ENCODE assay signal across 11 cellular contexts in genomic region chr11:61978703-61979661, GRCh38. TPM values are rescaled to one million over a fixed set of nuclear protein-coding genes. Genes with fewer than 3 reads are reported as not detected.
DNase-seq lines count a peak whose midpoint lies in the region; ATAC-seq and TF ChIP-seq lines count a peak whose summit lies in the region.
"Had no signal": no experiment of that assay in that cellular context is flagged by ENCODE, and none has a peak within 500 bp of the region (broad histone marks: within the 10 kb centered on the region; RNA-seq: fewer than 3 reads in every experiment).

No MANE protein-coding gene starts in this region.

- no peak overlapping the region for H3K23ac ChIP-seq in IMR-90 (ENCODE audit: low read depth, low read length)

- no peaks in the 10 kb centered on the region for H3K9me3 ChIP-seq in IMR-90 (ENCODE audit: control insufficient read depth, insufficient read depth, low read length)
- H3K9me3 ChIP-seq in left lung: no peaks in the 10 kb centered on the region
- no peaks in the 10 kb centered on the region for H3K9me3 ChIP-seq in smooth muscle cell (replicated peaks; ENCODE audit: low read depth)

- H2BK120ac ChIP-seq in IMR-90 (ENCODE audit: low read depth, low read length): no peak overlapping the region

- no TSS peak for BruUV-seq in IMR-90 (replicated peaks; lab: Mats Ljungman, UMichigan)

- H2BK15ac ChIP-seq in IMR-90 (ENCODE audit: low read depth, low read length): no peak overlapping the region; the same call in 2 of the 3 replicates

- H4K91ac ChIP-seq in IMR-90 (ENCODE audit: insufficient read depth, low read depth, low read length): peak overlapping the region; percentile 40; the same call in 1 of the 2 replicates

- H2AK9ac ChIP-seq in IMR-90 (replicated peaks; ENCODE audit: low read depth, low read length, poor library complexity): no peak overlapping the region

- no peak overlapping the region for H4K8ac ChIP-seq in IMR-90 (ENCODE audit: low read depth in 2 of 2, low read length in 2 of 2)

- dilution Hi-C loops in IMR-90 (cut with HindIII; ENCODE audit: low sequenced_read_pairs, unreplicated experiment): no loop called here

- H4K20me1 ChIP-seq in IMR-90 (ENCODE audit: insufficient read depth, low read length) (no peaks in the 10 kb centered on the region), smooth muscle cell (ENCODE audit: low read depth) (no peaks in the 10 kb centered on the region)

- TF ChIP-seq POLR2A in IMR-90 (IDR thresholded peaks at IDR 0.05; ENCODE audit: low read depth, low read length): no peak

- no peak for TF ChIP-seq RAD21 in IMR-90 (IDR thresholded peaks at IDR 0.05; ENCODE audit: low read length)

- peaks cover 10% of the 10 kb centered on the region for H3K4me1 ChIP-seq in IMR-90 (ENCODE audit: control insufficient read depth, insufficient read depth, low read length)
- peaks cover 13 to 61% of the 10 kb centered on the region in 2 donors for H3K4me1 ChIP-seq in left lung
- H3K4me1 ChIP-seq in smooth muscle cell (ENCODE audit: low read depth): peaks cover 1% of the 10 kb centered on the region

- H3K27ac ChIP-seq in IMR-90 (ENCODE audit: insufficient read depth, low read length) (peak overlapping the region; percentile 53; the same call in 1 of the 2 replicates), left lung (peak overlapping the region; percentile 45 to 60), smooth muscle cell (ENCODE audit: low read depth) (peak overlapping the region; percentile 36)

- intact Hi-C loops in IMR-90 (cut with micrococcal nuclease): no loop called here
- intact Hi-C loops in left lung (cut with DNase I): no loop called here

- no peaks in the 10 kb centered on the region for H3K9me1 ChIP-seq in IMR-90 (ENCODE audit: insufficient read depth, low read length)

- H3K9ac ChIP-seq in IMR-90 (ENCODE audit: low read depth, low read length) (peak overlapping the region; percentile 12; the same call in 1 of the 2 replicates), smooth muscle cell (ENCODE audit: low read depth) (no peak overlapping the region)

- peaks cover 0 to under 1% of the 10 kb centered on the region in 2 experiments; a peak in 1 of 4 replicates for H3K79me1 ChIP-seq in IMR-90 (ENCODE audit: low read depth in 1 of 2, low read length in 2 of 2)

- H3K4me2 ChIP-seq in IMR-90 (ENCODE audit: low read depth, low read length) (no peak overlapping the region), smooth muscle cell (peak overlapping the region; percentile 39)

- H3K36me3 ChIP-seq in IMR-90 (ENCODE audit: control insufficient read depth, insufficient read depth, low read length): no peaks in the 10 kb centered on the region
- no peaks in the 10 kb centered on the region for H3K36me3 ChIP-seq in left lung
- H3K36me3 ChIP-seq in smooth muscle cell (ENCODE audit: low read depth): no peaks in the 10 kb centered on the region

- H2BK5ac ChIP-seq in IMR-90 (ENCODE audit: low read depth, low read length, poor library complexity, severe bottlenecking): no peak overlapping the region

- H3K56ac ChIP-seq in IMR-90 (ENCODE audit: extremely low read depth, insufficient read depth, low read length): no peak overlapping the region

- peak overlapping the region; percentile 19; the same call in 1 of the 2 replicates for H3K4ac ChIP-seq in IMR-90 (ENCODE audit: low read depth, low read length)

- peak overlapping the region; percentile 73 for H4K5ac ChIP-seq in IMR-90 (ENCODE audit: low read depth, low read length)

- in situ Hi-C loops in IMR-90 (cut with MboI; ENCODE audit: low sequenced_read_pairs): no loop called here
- in situ Hi-C loops in ACHN (cut with HindIII; ENCODE audit: low pct_ligation_motif_present, low pct_unique_long_range_greater_than_20kb, low sequenced_read_pairs): no loop called here

- H3F3A ChIP-seq in smooth muscle cell (ENCODE audit: low read depth): no peaks in the 10 kb centered on the region

- no peaks in the 10 kb centered on the region for H3K27me3 ChIP-seq in IMR-90 (ENCODE audit: control insufficient read depth, insufficient read depth, low read length)
- H3K27me3 ChIP-seq in left lung: no peaks in the 10 kb centered on the region
- H3K27me3 ChIP-seq in smooth muscle cell (ENCODE audit: low read depth): no peaks in the 10 kb centered on the region

- peak overlapping the region; percentile 6; the same call in 1 of the 2 replicates for H2BK20ac ChIP-seq in IMR-90 (ENCODE audit: low read depth, low read length)

- H2AFZ ChIP-seq in IMR-90 (replicated peaks; ENCODE audit: low read length, poor library complexity): no peak overlapping the region
- H2AFZ ChIP-seq in smooth muscle cell (ENCODE audit: low read depth): peak overlapping the region; percentile 24

- ATAC-seq in IMR-90 (ENCODE audit: low read depth) (peak; percentile 50; the same call in 1 of the 2 replicates), left lung (peak; percentile 42), GM18870 (IDR thresholded peaks at IDR 0.05; ENCODE audit: unreplicated experiment) (no peak), HG03097 (IDR thresholded peaks at IDR 0.05; ENCODE audit: low FRiP score, unreplicated experiment) (no peak)
- ATAC-seq: naive thymus-derived CD8-positive, alpha-beta T cell had no signal

- TF ChIP-seq CTCF in IMR-90 (conservative IDR thresholded peaks at IDR 0.05; ENCODE audit: low read depth, low read length): no peak
- no peak for TF ChIP-seq CTCF in choroid plexus epithelial cell (conservative IDR thresholded peaks at IDR 0.05; ENCODE audit: low read depth, low read length)
- no peak for TF ChIP-seq CTCF in left lung (IDR thresholded peaks at IDR 0.05)
- no peak for TF ChIP-seq CTCF in smooth muscle cell (IDR thresholded peaks at IDR 0.05; ENCODE audit: borderline replicate concordance, insufficient read depth, poor library complexity, severe bottlenecking)

- H3K79me2 ChIP-seq in smooth muscle cell (ENCODE audit: low read depth): no peaks in the 10 kb centered on the region

- 76% methylated on average over 6 of the region's 17 CpGs; no CpG with 5 or more reads in 1 of the 2 experiments for WGBS in IMR-90 (ENCODE audit: extremely low coverage in 2 of 2, insufficient read length in 1 of 2), 2 experiments
- WGBS in smooth muscle cell (ENCODE audit: low lambda C conversion rate): 78% methylated on average over 17 of the region's 17 CpGs

- CTCF ChIA-PET in IMR-90 (lab: Yijun Ruan, JAX): interaction anchor here (0.6 kb wide), 1 partner anchor 11 kb away, joined by 3 read pairs; no protein-coding TSS in a partner anchor

- no peak overlapping the region for H2AK5ac ChIP-seq in IMR-90 (ENCODE audit: low read depth, low read length)

- H3K4me3 ChIP-seq in IMR-90 (ENCODE audit: insufficient read depth, low read depth, low read length) (no peak overlapping the region), choroid plexus epithelial cell (ENCODE audit: low read depth, low read length) (no peak overlapping the region), left lung (no peak overlapping the region), smooth muscle cell (no peak overlapping the region)

- no peak overlapping the region for H3K14ac ChIP-seq in IMR-90 (replicated peaks; ENCODE audit: low read depth, low read length)

- POLR2A ChIA-PET in IMR-90 (lab: Charles Lee; ENCODE audit: unreplicated experiment): no interaction called here

- peak overlapping the region; percentile 7; the same call in 1 of the 2 replicates for H3K18ac ChIP-seq in IMR-90 (ENCODE audit: low read depth, low read length)

- DNase-seq in IMR-90 (no peak), choroid plexus epithelial cell (ENCODE audit: low read depth) (peak; percentile 72), left lung (peak in 1 of 2 donors; percentile 62), smooth muscle cell (lab: John Stamatoyannopoulos, UW; ENCODE audit: unreplicated experiment) (no peak), NCI-H187 treated with DMSO at 0.1 percent for 48 hours (lab: John Stamatoyannopoulos, UW) (no peak), ACHN (no peak)
- DNase-seq: activated CD4-positive, alpha-beta T cell treated with anti-CD3 and anti-CD28 coated beads, Interleukin-2, amount 50 U/mL, for 1 hour; activated naive CD8-positive, alpha-beta T cell treated with anti-CD3 and anti-CD28 coated beads for 36 hours had no signal

TF ChIP-seq in IMR-90, 13 proteins besides CTCF, POLR2A, EP300 and RAD21:
- TF ChIP-seq CEBPB (IDR thresholded peaks at IDR 0.05; ENCODE audit: low read depth, low read length): peak; percentile 69
- no peak for TF ChIP-seq SMC3 (IDR thresholded peaks at IDR 0.05; ENCODE audit: low read depth, low read length)
- no peak for TF ChIP-seq MAZ (IDR thresholded peaks at IDR 0.05; ENCODE audit: borderline replicate concordance, low read depth, low read length)
- no peak for TF ChIP-seq CHD1 (IDR thresholded peaks at IDR 0.05; ENCODE audit: low read depth, low read length)
- no peak for TF ChIP-seq MXI1 (IDR thresholded peaks at IDR 0.05; ENCODE audit: borderline replicate concordance, low read depth, low read length)

RNA-seq across cellular contexts. Expression of gene FTH1, which starts 11.5 kb away (rescaled TPM):
- total RNA-seq in IMR-90 (2012; rRNA removed) (344 and 385 TPM in 2 replicates), left lung (1,000 to 10,000 TPM; 3,536 to 5,494 TPM), smooth muscle cell (903 and 1,173 TPM in 2 replicates)
- polyA plus RNA-seq in IMR-90 (2012; rRNA removed) (2,453 and 2,516 TPM in 2 replicates), smooth muscle cell (6,048 and 7,176 TPM in 2 replicates)
- 1,842 and 5,333 TPM in 2 replicates for polyA plus RNA-seq in IMR-90 (2012; cell fraction: cytosol; rRNA removed)
- polyA plus RNA-seq in IMR-90 (2012; cell fraction: nucleus; rRNA removed; ENCODE audit: low replicate concordance): 767 and 934 TPM in 2 replicates

RNA-seq across cellular contexts. Expression of gene BEST1, which starts 28.8 kb away (rescaled TPM):
- total RNA-seq in IMR-90 (2012; rRNA removed) (0.83 and 0.90 TPM in 2 replicates), left lung (10 to 100 TPM in 1 of 2 donors, 1 to 10 TPM in 1; 3.8 to 14.6 TPM), smooth muscle cell (2.4 and 2.6 TPM in 2 replicates)
- polyA plus RNA-seq in IMR-90 (2012; rRNA removed) (1.2 and 1.4 TPM in 2 replicates), smooth muscle cell (1.6 and 2.8 TPM in 2 replicates)
- polyA plus RNA-seq in IMR-90 (2012; cell fraction: cytosol; rRNA removed): 0.44 and 1.1 TPM in 2 replicates
- 6.3 and 7.2 TPM in 2 replicates for polyA plus RNA-seq in IMR-90 (2012; cell fraction: nucleus; rRNA removed; ENCODE audit: low replicate concordance)

Comparison
In these comparisons a context has a peak if more than half of its experiments do, and no peak if none do; other contexts are left out.
1. ATAC-seq: peak in IMR-90 (single experiment) and left lung (single experiment); none in GM18870 (single experiment) and HG03097 (single experiment).
2. Peak in every context shown above with its lines, with median percentiles within 50 percentile points of each other: H3K27ac ChIP-seq.